Comparison of ENCODE assay signal across 8 cellular contexts in the genomic region with DNA sequence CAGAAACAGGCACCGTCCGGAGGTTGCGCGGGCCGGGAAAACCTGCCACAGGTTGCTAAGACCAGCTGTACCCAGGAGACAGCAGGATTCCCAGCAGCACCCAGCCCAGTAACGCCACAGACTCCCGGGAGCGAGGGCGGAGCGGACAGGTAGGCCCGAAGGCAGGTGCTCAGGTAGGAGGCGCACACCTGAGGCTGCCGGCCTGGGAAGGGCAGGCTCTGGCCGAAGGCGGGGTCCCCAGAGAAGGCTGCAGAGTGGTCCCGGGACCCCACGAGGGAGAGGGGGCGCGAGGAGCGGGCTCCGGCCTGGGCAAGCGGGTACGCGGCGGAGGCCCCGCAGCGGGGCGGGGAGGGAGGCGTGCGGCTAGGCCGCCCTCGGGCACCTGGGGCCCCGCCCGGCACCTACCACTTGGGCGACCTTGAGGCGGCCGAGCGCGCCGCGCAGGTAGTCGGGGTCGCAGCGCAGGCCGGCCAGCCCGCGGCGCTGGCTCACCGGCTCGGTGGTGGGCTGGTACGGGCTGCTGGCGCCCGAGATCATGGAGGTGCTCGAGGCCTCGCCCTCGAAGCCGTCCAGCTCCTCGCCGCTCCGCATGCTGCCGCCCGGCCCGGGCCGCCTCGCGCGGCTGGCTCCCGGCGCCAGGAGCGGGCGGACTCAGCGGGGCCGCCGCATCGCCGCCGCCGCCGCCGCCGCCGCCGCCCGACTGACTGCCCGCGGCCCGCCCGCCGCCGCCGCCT. TPM values are rescaled to one million over a fixed set of nuclear protein-coding genes. Genes with fewer than 3 reads are reported as not detected.
DNase-seq lines count a peak whose midpoint lies in the region; ATAC-seq and TF ChIP-seq lines count a peak whose summit lies in the region.

No MANE protein-coding gene starts in this region.

- H3K4ac ChIP-seq in neuronal stem cell (ENCODE audit: low read length) = no peak overlapping the region

- ATAC-seq in GM21367 (IDR thresholded peaks at IDR 0.05; ENCODE audit: unreplicated experiment) = peak; percentile 19

- no CpG with 5 or more reads among the region's 91 CpGs for WGBS in neuronal stem cell (ENCODE audit: extremely low coverage in 2 of 2, insufficient read length in 2 of 2, insufficient replicate concordance in 1 of 2), 2 donors

- H3K4me3 ChIP-seq in HUES48 (ENCODE audit: low read depth, low read length) (peak overlapping the region; percentile 78), fibroblast of mammary gland (ENCODE audit: control insufficient read depth, low read depth, low read length) (peak overlapping the region; percentile 63), neuronal stem cell (ENCODE audit: low read length in 2 of 2) (peak overlapping the region; percentile 74 to 96)

- no peak overlapping the region for H2BK120ac ChIP-seq in neuronal stem cell (ENCODE audit: low read depth, low read length)

- peak overlapping the region; percentile 22 for H2BK12ac ChIP-seq in neuronal stem cell (ENCODE audit: low read length)

- no peaks in the 10 kb centered on the region for H3K79me1 ChIP-seq in neuronal stem cell (ENCODE audit: low read depth, low read length)

- in situ Hi-C loops in Caki2 (cut with HindIII; ENCODE audit: low pct_unique_long_range_greater_than_20kb, low sequenced_read_pairs) = no loop called here

- H3K4me1 ChIP-seq in HUES48 (ENCODE audit: control insufficient read depth, insufficient read depth, low read length) = peaks cover 24% of the 10 kb centered on the region
- H3K4me1 ChIP-seq in neuronal stem cell (ENCODE audit: control insufficient read depth in 2 of 2, insufficient read depth in 1 of 2, low read depth in 1 of 2, low read length in 2 of 2) = peaks cover 5 to 8% of the 10 kb centered on the region in 2 donors

- DNase-seq in Caki2 (ENCODE audit: low read depth) (peak; percentile 35), fibroblast of mammary gland (ENCODE audit: low read depth) (no peak), neuronal stem cell (ENCODE audit: low spot score) (peak; percentile 6), NCI-H1436 treated with DMSO at 0.1 percent for 48 hours (lab: John Stamatoyannopoulos, UW) (no peak), OCI-M2 (lab: John Stamatoyannopoulos, UW; ENCODE audit: unreplicated experiment) (no peak)
- peak; percentile 31 for DNase-seq in activated CD4-positive, alpha-beta T cell treated with anti-CD3 and anti-CD28 coated beads for 48 hours

- H2BK15ac ChIP-seq in neuronal stem cell (ENCODE audit: low read length) = peak overlapping the region; percentile 26

- H3K27ac ChIP-seq in HUES48 (ENCODE audit: low read depth, low read length) (peak overlapping the region; percentile 55), neuronal stem cell (replicated peaks; ENCODE audit: low read length) (no peak overlapping the region)

- H3K23ac ChIP-seq in neuronal stem cell (ENCODE audit: low read depth, low read length, poor library complexity) = peak overlapping the region; percentile 89

- H4K8ac ChIP-seq in neuronal stem cell (ENCODE audit: low read depth, low read length) = peak overlapping the region; percentile 43

- peak overlapping the region; percentile 8 for H2AK5ac ChIP-seq in neuronal stem cell (ENCODE audit: low read depth, low read length)

- peak overlapping the region; percentile 95 for H2AFZ ChIP-seq in neuronal stem cell (ENCODE audit: low read length)

- H4K91ac ChIP-seq in neuronal stem cell (ENCODE audit: low read depth, low read length, poor library complexity) = peak overlapping the region; percentile 72

- peak overlapping the region; percentile 97 for H3K18ac ChIP-seq in neuronal stem cell (ENCODE audit: low read length)

- peak overlapping the region; percentile 96 for H3K4me2 ChIP-seq in neuronal stem cell (ENCODE audit: insufficient read depth, low read length, poor library complexity, severe bottlenecking)

- no peak overlapping the region for H2BK5ac ChIP-seq in neuronal stem cell (ENCODE audit: low read length)

- H3K14ac ChIP-seq in neuronal stem cell (ENCODE audit: low read length) = peak overlapping the region; percentile 82

- no peak for TF ChIP-seq CTCF in fibroblast of mammary gland (conservative IDR thresholded peaks at IDR 0.05; ENCODE audit: control insufficient read depth, insufficient read depth, low read depth, low read length)

- H3K9me3 ChIP-seq in HUES48 (ENCODE audit: control insufficient read depth, insufficient read depth, low read length) (no peaks in the 10 kb centered on the region), neuronal stem cell (replicated peaks in 1 of 2; ENCODE audit: control insufficient read depth in 2 of 2, insufficient read depth in 1 of 2, low read depth in 1 of 2, low read length in 2 of 2) (no peaks in the 10 kb centered on the region)

- H3K9ac ChIP-seq in HUES48 (ENCODE audit: low read depth, low read length) (peak overlapping the region; percentile 77; the same call in 1 of the 2 replicates), neuronal stem cell (ENCODE audit: low read depth, low read length, poor library complexity) (peak overlapping the region; percentile 86)

- H3K36me3 ChIP-seq in HUES48 (ENCODE audit: control insufficient read depth, insufficient read depth, low read length) = no peaks in the 10 kb centered on the region
- H3K36me3 ChIP-seq in neuronal stem cell (replicated peaks in 1 of 2; ENCODE audit: control insufficient read depth in 2 of 2, insufficient read depth in 2 of 2, low read length in 2 of 2) = no peaks in the 10 kb centered on the region

- H3K27me3 ChIP-seq in HUES48 (ENCODE audit: control insufficient read depth, insufficient read depth, low read length) = no peaks in the 10 kb centered on the region
- H3K27me3 ChIP-seq in neuronal stem cell (ENCODE audit: control insufficient read depth in 3 of 3, insufficient read depth in 3 of 3, low read depth in 1 of 3, low read length in 3 of 3) = peaks cover 2 to 17% (median 15%) of the 10 kb centered on the region in 3 experiments

RNA-seq across cellular contexts. Expression of a gene that starts 0.4 kb away (rescaled TPM):
- total RNA-seq in Caki2 (2014; rRNA removed; shearing (Covaris generic); ENCODE audit: low replicate concordance) = 14.3 and 16.2 TPM in 2 replicates
- polyA plus RNA-seq in neuronal stem cell (2013, experiment 1 of 2) = 17.4 TPM
- 17.4 TPM for polyA plus RNA-seq in neuronal stem cell (2013, experiment 2 of 2)

RNA-seq across cellular contexts. Expression of a gene that starts 55.3 kb away (rescaled TPM):
- 45.7 and 66.9 TPM in 2 replicates for total RNA-seq in Caki2 (2014; rRNA removed; shearing (Covaris generic); ENCODE audit: low replicate concordance)
- polyA plus RNA-seq in neuronal stem cell (2013, experiment 1 of 2) = 154 TPM
- 164 TPM for polyA plus RNA-seq in neuronal stem cell (2013, experiment 2 of 2)

Comparison
In these comparisons a context has a peak if more than half of its experiments do, and no peak if none do; other contexts are left out.
1. DNase-seq: peak in Caki2 (single experiment), activated CD4-positive, alpha-beta T cell treated with anti-CD3 and anti-CD28 coated beads for 48 hours (single experiment) and neuronal stem cell (single experiment); none in fibroblast of mammary gland (single experiment), NCI-H1436 treated with DMSO at 0.1 percent for 48 hours (single experiment) and OCI-M2 (single experiment).
2. Peak in every context shown above with its lines, with median percentiles within 50 percentile points of each other: H3K4me3 ChIP-seq.